In the genomic region with DNA sequence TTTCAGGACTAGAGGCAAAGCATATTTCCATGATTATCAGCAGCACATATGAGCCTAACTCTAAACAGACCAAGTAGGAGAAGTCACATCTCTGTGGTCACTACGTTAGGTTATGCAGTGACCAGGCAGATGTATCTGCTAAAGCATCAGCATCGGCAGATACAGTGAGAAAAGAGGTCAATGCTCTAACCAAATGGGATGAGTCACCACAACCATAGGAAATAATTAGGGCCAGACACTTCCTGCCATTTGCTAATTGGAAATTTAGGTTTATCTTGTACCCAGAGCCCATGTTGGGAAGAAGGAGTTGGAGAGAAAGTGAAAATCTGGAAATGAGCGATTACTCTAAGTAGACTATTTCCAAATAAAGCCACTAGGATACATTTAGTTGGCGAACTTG, we compare ENCODE assay signal across 12 cellular contexts.
"Had no signal": no experiment of that assay in that cellular context is flagged by ENCODE, and none has a peak within 500 bp of the region (broad histone marks: within the 10 kb centered on the region; RNA-seq: fewer than 3 reads in every experiment).

No MANE protein-coding gene starts in this region.

- H3K4me3 ChIP-seq: gastroesophageal sphincter, heart right ventricle, pancreas had no signal

- H3K9me3 ChIP-seq: gastroesophageal sphincter, heart right ventricle, pancreas had no signal

- H3K27me3 ChIP-seq: gastroesophageal sphincter, heart right ventricle, pancreas had no signal

- ATAC-seq: gastroesophageal sphincter; heart right ventricle; naive thymus-derived CD4-positive, alpha-beta T cell; pancreas; sciatic nerve had no signal

- H3K4me1 ChIP-seq: gastroesophageal sphincter, heart right ventricle, pancreas had no signal

- FAIRE-seq: pancreas had no signal

- H3K36me3 ChIP-seq: gastroesophageal sphincter, heart right ventricle, pancreas had no signal

- DNase-seq: activated CD4-positive, alpha-beta T cell treated with anti-CD3 and anti-CD28 coated beads for 1 hour; activated CD4-positive, alpha-beta T cell treated with anti-CD3 and anti-CD28 coated beads, Interleukin-2, amount 50 U/mL, for 48 hours; activated naive CD4-positive, alpha-beta T cell treated with anti-CD3 and anti-CD28 coated beads, Interleukin-2, amount 10 ng/mL, durations not matched to agents 7 days and 5 days; cortex of kidney; effector memory CD4-positive, alpha-beta T cell; heart right ventricle; naive thymus-derived CD4-positive, alpha-beta T cell; pancreas; stimulated activated CD4-positive, alpha-beta T cell treated with anti-CD3 and anti-CD28 coated beads, Interleukin-2, amount 100 ng/mL, for 24 hours had no signal

- H3K27ac ChIP-seq: gastroesophageal sphincter, pancreas, VCaP had no signal
